Comparison of ENCODE assay signal across 1 cellular context in genomic region chr14:89422952-89423345, GRCh38.
TF ChIP-seq lines count a peak whose summit lies in the region.

No MANE protein-coding gene starts in this region.

TF ChIP-seq in GM23338, 12 proteins besides CTCF, POLR2A, EP300 and RAD21 (continued from another document):
- TF ChIP-seq ZNF331 (CRISPR knock-in tag; IDR thresholded peaks at IDR 0.05; ENCODE audit: low read depth): no peak
- TF ChIP-seq CREB1 (CRISPR knock-in tag; IDR thresholded peaks at IDR 0.05; ENCODE audit: low read depth): no peak
- no peak for TF ChIP-seq ZNF114 (CRISPR knock-in tag; IDR thresholded peaks at IDR 0.05)
- TF ChIP-seq EZH2phosphoT487 (IDR thresholded peaks at IDR 0.05; ENCODE audit: unreplicated experiment): no peak
